In genomic region chr2:10948606-10949230, GRCh38 we compare ENCODE assay signal across 36 cellular contexts. TPM values are rescaled to one million over a fixed set of nuclear protein-coding genes. Genes with fewer than 3 reads are reported as not detected.
"Had no signal": no experiment of that assay in that cellular context is flagged by ENCODE, and none has a peak within 500 bp of the region (broad histone marks: within the 10 kb centered on the region; RNA-seq: fewer than 3 reads in every experiment).

No MANE protein-coding gene starts in this region.

- DNase-seq: activated B cell treated with CpG ODN at 0.5 μM for 24 hours; activated CD4-positive, alpha-beta T cell treated with anti-CD3 and anti-CD28 coated beads for 48 hours; activated CD4-positive, alpha-beta T cell treated with anti-CD3 and anti-CD28 coated beads, Interleukin-2, amount 50 U/mL, for 1 hour; activated CD4-positive, alpha-beta T cell treated with anti-CD3 and anti-CD28 coated beads, Interleukin-2, amount 50 U/mL, for 48 hours; activated CD8-positive, alpha-beta memory T cell treated with anti-CD3 and anti-CD28 coated beads, Interleukin-2, amount 10 ng/mL, durations not matched to agents 7 days and 5 days; activated CD8-positive, alpha-beta memory T cell treated with anti-CD3 and anti-CD28 coated beads, Interleukin-2, amount 50 U/mL, for 4 hours; activated CD8-positive, alpha-beta T cell treated with anti-CD3 and anti-CD28 coated beads, Interleukin-2, amount 10 ng/mL, durations not matched to agents 7 days and 5 days; activated gamma-delta T cell treated with Interleukin-2 at 50 U/mL for 16 hours; activated naive CD4-positive, alpha-beta T cell treated with anti-CD3 and anti-CD28 coated beads, Interleukin-2, amount 50 U/mL, for 16 hours; activated naive CD4-positive, alpha-beta T cell treated with Interleukin-2 at 50 U/mL for 16 hours; activated T-cell treated with anti-CD3 and anti-CD28 coated beads, Interleukin-2, amount 50 U/mL, for 1 hour; activated T-cell treated with anti-CD3 and anti-CD28 coated beads, Interleukin-2, amount 50 U/mL, for 48 hours; amniotic stem cell; anterior cingulate cortex; brain microvascular endothelial cell; cortex of kidney; dermis blood vessel endothelial cell; effector CD4-positive, alpha-beta T cell; esophagus squamous epithelium; foreskin melanocyte; head of caudate nucleus; T-helper 1 cell; T-helper 17 cell; T1000; WERI-Rb-1 had no signal

- H3K4me3 ChIP-seq: esophagus squamous epithelium, gastroesophageal sphincter had no signal

- H3K4me1 ChIP-seq: esophagus squamous epithelium, gastroesophageal sphincter had no signal

- H3K27ac Mint-ChIP-seq: activated B cell treated with CpG ODN at 0.5 μM for 24 hours; activated CD8-positive, alpha-beta memory T cell treated with anti-CD3 and anti-CD28 coated beads, Interleukin-2, amount 10 ng/mL, durations not matched to agents 7 days and 5 days; activated CD8-positive, alpha-beta T cell treated with anti-CD3 and anti-CD28 coated beads, Interleukin-2, amount 10 ng/mL, durations not matched to agents 7 days and 5 days; activated naive CD8-positive, alpha-beta T cell; activated T-helper 1 cell treated with anti-CD3 and anti-CD28 coated beads, Interleukin-12 subunit alpha, Interleukin-12 subunit beta, Interleukin-2, Interleukin-4 antibody, amounts not matched to agents 30 ng/mL and 10 ng/mL and 1 ng/mL, durations not matched to agents 14 hours and 24 hours and 36 hours; activated T-helper 2 cell treated with anti-CD3 and anti-CD28 coated beads, Interferon-gamma antibody, Interleukin-2, Interleukin-4, amounts not matched to agents 10 μg/mL and 5 μg/mL and 100 μg/mL, durations not matched to agents 14 hours and 24 hours and 36 hours; T-helper 17 cell; T-helper 2 cell treated with Interferon-gamma antibody and Interleukin-4, amounts not matched to agents 5 μg/mL and 100 μg/mL, for 36 hours had no signal

- H3K4me1 Mint-ChIP-seq: activated B cell treated with CpG ODN at 0.5 μM for 24 hours, T-helper 17 cell had no signal

- H3K9me3 ChIP-seq: esophagus squamous epithelium, gastroesophageal sphincter had no signal

- H3K27me3 ChIP-seq: brain microvascular endothelial cell had no signal

- H3K27ac ChIP-seq: brain microvascular endothelial cell, epithelial cell of prostate, esophagus squamous epithelium, gastroesophageal sphincter, WERI-Rb-1 had no signal

- H3K36me3 ChIP-seq: brain microvascular endothelial cell, esophagus squamous epithelium, gastroesophageal sphincter, WERI-Rb-1 had no signal

- H3K4me3 Mint-ChIP-seq: activated B cell treated with CpG ODN at 0.5 μM for 24 hours; activated CD8-positive, alpha-beta memory T cell treated with anti-CD3 and anti-CD28 coated beads, Interleukin-2, amount 10 ng/mL, durations not matched to agents 7 days and 5 days; activated CD8-positive, alpha-beta T cell treated with anti-CD3 and anti-CD28 coated beads, Interleukin-2, amount 10 ng/mL, durations not matched to agents 7 days and 5 days; activated naive CD8-positive, alpha-beta T cell; activated T-helper 1 cell treated with anti-CD3 and anti-CD28 coated beads, Interleukin-12 subunit alpha, Interleukin-12 subunit beta, Interleukin-2, Interleukin-4 antibody, amounts not matched to agents 30 ng/mL and 10 ng/mL and 1 ng/mL, durations not matched to agents 14 hours and 24 hours and 36 hours; central memory CD8-positive, alpha-beta T cell; T-helper 17 cell; T-helper 2 cell treated with Interferon-gamma antibody and Interleukin-4, amounts not matched to agents 5 μg/mL and 100 μg/mL, for 36 hours had no signal

- ATAC-seq: activated CD4-positive, CD25-positive, alpha-beta regulatory T cell treated with anti-CD3 and anti-CD28 coated beads, Interleukin-2, amount 50 U/mL, for 24 hours; activated CD8-positive, alpha-beta memory T cell treated with anti-CD3 and anti-CD28 coated beads, Interleukin-2, amount 10 ng/mL, durations not matched to agents 7 days and 5 days; activated CD8-positive, alpha-beta T cell treated with anti-CD3 and anti-CD28 coated beads, Interleukin-2, amount 10 ng/mL, durations not matched to agents 7 days and 5 days; gastroesophageal sphincter; T-helper 17 cell had no signal

RNA-seq across cellular contexts. Expression of gene KCNF1, which starts 37.0 kb away (rescaled TPM):
- total RNA-seq: activated B cell treated with CpG ODN at 0.5 μM for 24 hours; activated CD8-positive, alpha-beta memory T cell treated with anti-CD3 and anti-CD28 coated beads for 36 hours; activated CD8-positive, alpha-beta memory T cell treated with anti-CD3 and anti-CD28 coated beads, Interleukin-2, amount 10 ng/mL, durations not matched to agents 7 days and 5 days; activated CD8-positive, alpha-beta T cell treated with anti-CD3 and anti-CD28 coated beads, Interleukin-2, amount 10 ng/mL, durations not matched to agents 7 days and 5 days; activated T-helper 1 cell treated with anti-CD3 and anti-CD28 coated beads, Interleukin-12 subunit alpha, Interleukin-12 subunit beta, Interleukin-2, Interleukin-4 antibody, amounts not matched to agents 30 ng/mL and 10 ng/mL and 1 ng/mL, durations not matched to agents 14 hours and 24 hours and 36 hours; activated T-helper 2 cell treated with anti-CD3 and anti-CD28 coated beads, Interferon-gamma antibody, Interleukin-2, Interleukin-4, amounts not matched to agents 10 μg/mL and 5 μg/mL and 100 μg/mL, durations not matched to agents 14 hours and 24 hours and 36 hours; bronchial epithelial cell; fibroblast of villous mesenchyme; T-helper 17 cell had no signal
